ENCODE assay signal across 8 cellular contexts in the genomic region with DNA sequence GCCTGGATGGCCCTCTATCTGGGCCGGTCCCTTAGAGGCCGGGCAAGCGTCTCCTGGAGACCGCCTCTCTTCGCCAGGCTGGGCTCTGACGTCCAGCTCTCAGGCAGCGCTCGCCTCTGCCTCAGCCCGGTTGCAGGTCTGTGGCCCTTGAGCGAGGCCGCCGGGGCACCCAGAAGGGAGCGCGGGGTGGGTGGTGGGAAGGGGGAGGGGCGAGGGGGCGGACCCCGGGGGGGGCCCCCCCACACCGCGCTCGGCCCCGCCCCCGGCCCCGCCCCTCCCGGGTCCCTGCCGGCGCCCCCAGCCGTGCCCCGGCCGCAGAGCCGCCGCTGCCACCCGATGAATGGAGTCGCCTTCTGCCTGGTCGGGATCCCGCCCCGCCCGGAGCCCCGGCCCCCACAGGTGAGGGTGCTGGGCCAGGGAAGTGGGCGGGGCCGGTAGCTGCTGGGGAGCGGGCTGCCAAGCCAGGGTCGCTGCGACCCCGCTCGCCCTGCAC. TPM values are rescaled to one million over a fixed set of nuclear protein-coding genes. Genes with fewer than 3 reads are reported as not detected.
DNase-seq lines count a peak whose midpoint lies in the region; ATAC-seq lines count a peak whose summit lies in the region.

A gene with protein sequence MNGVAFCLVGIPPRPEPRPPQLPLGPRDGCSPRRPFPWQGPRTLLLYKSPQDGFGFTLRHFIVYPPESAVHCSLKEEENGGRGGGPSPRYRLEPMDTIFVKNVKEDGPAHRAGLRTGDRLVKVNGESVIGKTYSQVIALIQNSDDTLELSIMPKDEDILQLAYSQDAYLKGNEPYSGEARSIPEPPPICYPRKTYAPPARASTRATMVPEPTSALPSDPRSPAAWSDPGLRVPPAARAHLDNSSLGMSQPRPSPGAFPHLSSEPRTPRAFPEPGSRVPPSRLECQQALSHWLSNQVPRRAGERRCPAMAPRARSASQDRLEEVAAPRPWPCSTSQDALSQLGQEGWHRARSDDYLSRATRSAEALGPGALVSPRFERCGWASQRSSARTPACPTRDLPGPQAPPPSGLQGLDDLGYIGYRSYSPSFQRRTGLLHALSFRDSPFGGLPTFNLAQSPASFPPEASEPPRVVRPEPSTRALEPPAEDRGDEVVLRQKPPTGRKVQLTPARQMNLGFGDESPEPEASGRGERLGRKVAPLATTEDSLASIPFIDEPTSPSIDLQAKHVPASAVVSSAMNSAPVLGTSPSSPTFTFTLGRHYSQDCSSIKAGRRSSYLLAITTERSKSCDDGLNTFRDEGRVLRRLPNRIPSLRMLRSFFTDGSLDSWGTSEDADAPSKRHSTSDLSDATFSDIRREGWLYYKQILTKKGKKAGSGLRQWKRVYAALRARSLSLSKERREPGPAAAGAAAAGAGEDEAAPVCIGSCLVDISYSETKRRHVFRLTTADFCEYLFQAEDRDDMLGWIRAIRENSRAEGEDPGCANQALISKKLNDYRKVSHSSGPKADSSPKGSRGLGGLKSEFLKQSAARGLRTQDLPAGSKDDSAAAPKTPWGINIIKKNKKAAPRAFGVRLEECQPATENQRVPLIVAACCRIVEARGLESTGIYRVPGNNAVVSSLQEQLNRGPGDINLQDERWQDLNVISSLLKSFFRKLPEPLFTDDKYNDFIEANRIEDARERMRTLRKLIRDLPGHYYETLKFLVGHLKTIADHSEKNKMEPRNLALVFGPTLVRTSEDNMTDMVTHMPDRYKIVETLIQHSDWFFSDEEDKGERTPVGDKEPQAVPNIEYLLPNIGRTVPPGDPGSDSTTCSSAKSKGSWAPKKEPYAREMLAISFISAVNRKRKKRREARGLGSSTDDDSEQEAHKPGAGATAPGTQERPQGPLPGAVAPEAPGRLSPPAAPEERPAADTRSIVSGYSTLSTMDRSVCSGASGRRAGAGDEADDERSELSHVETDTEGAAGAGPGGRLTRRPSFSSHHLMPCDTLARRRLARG (N-terminal part only) (plus strand): TSS at position 315 of the 493 bp plus-strand sequence. CDS start 22 bp downstream, at position 337.

- H3K27ac ChIP-seq in HUES6 (ENCODE audit: low read depth, low read length): no peak within 1 kb of the TSS; the same call in 1 of the 2 replicates

- H3K9ac ChIP-seq in HUES6 (ENCODE audit: low read length): peak within 1 kb of the TSS; percentile 66

- H3K9me3 ChIP-seq in HUES6 (ENCODE audit: control insufficient read depth, insufficient read depth, low read depth, low read length): no peaks in the 10 kb centered on the region

- no peaks in the 10 kb centered on the region for H3K36me3 ChIP-seq in HUES6 (ENCODE audit: control insufficient read depth, insufficient read depth, low read length)

- H3K4me1 ChIP-seq in HUES6 (ENCODE audit: control insufficient read depth, insufficient read depth, low read length): peaks cover 52% of the 10 kb centered on the region

- peak within 1 kb of the TSS; percentile 80 for H3K4me3 ChIP-seq in HUES6 (ENCODE audit: low read depth, low read length)

- peak; percentile 76 for ATAC-seq in left lobe of liver

- DNase-seq in Ammon's horn (ENCODE audit: low spot score) (peak; percentile 86), ecto neural progenitor cell (ENCODE audit: low spot score) (peak; percentile 75), left lobe of liver (ENCODE audit: low spot score) (peak; percentile 64), GM19238 (ENCODE audit: insufficient read length, low spot score) (no peak), COLO829 (ENCODE audit: low spot score) (no peak)
- peak; percentile 3 to 8 for DNase-seq in activated CD4-positive, alpha-beta T cell treated with anti-CD3 and anti-CD28 coated beads, Interleukin-2, amount 50 U/mL, for 24 hours (ENCODE audit: low read depth in 1 of 2, low spot score in 1 of 2)
- DNase-seq in stimulated activated CD4-positive, alpha-beta T cell treated with anti-CD3 and anti-CD28 coated beads, Interleukin-2, amount 100 ng/mL, for 24 hours: peak; percentile 31 to 40

- no peaks in the 10 kb centered on the region for H3K27me3 ChIP-seq in HUES6 (ENCODE audit: control insufficient read depth, insufficient read depth, low read length)

RNA-seq across cellular contexts. Expression of the gene that starts here (rescaled TPM):
- 3.3 TPM for total RNA-seq in left lobe of liver

Comparison
In these comparisons a context has a peak if more than half of its experiments do, and no peak if none do; other contexts are left out.
1. DNase-seq: peak in Ammon's horn (single experiment), activated CD4-positive, alpha-beta T cell treated with anti-CD3 and anti-CD28 coated beads, Interleukin-2, amount 50 U/mL, for 24 hours (2 of 2), ecto neural progenitor cell (single experiment), left lobe of liver (single experiment) and stimulated activated CD4-positive, alpha-beta T cell treated with anti-CD3 and anti-CD28 coated beads, Interleukin-2, amount 100 ng/mL, for 24 hours (2 of 2); none in GM19238 (single experiment) and COLO829 (single experiment).